In genomic region chr6:165988306-165988756, GRCh38 we compare ENCODE assay signal across 12 cellular contexts.
A peak's percentile ranks its signal among the peaks of the same experiment; 100 is the strongest.
DNase-seq lines count a peak whose midpoint lies in the region; ATAC-seq, FAIRE-seq and TF ChIP-seq lines count a peak whose summit lies in the region.
"Had no signal": no experiment of that assay in that cellular context is flagged by ENCODE, and none has a peak within 500 bp of the region (broad histone marks: within the 10 kb centered on the region; RNA-seq: fewer than 3 reads in every experiment).

No MANE protein-coding gene starts in this region.

- peaks cover 21 to 36% (median 33%) of the 10 kb centered on the region in 3 donors for H3K27me3 ChIP-seq in gastrocnemius medialis

- peak overlapping the region; percentile 68 for H3K4me3 Mint-ChIP-seq in WTC11
- H3K4me3 Mint-ChIP-seq: central memory CD8-positive, alpha-beta T cell had no signal

- no peak overlapping the region for H3K27ac Mint-ChIP-seq in WTC11

- H3K36me3 Mint-ChIP-seq in WTC11 = no peaks in the 10 kb centered on the region

- H3K36me3 ChIP-seq in ES-I3 (ENCODE audit: insufficient read depth, low read length) = no peaks in the 10 kb centered on the region
- no peaks in the 10 kb centered on the region for H3K36me3 ChIP-seq in gastrocnemius medialis

- H3K4me3 ChIP-seq in iPS-18c (ENCODE audit: insufficient read depth, low read depth, low read length) (peak overlapping the region; percentile 55), gastrocnemius medialis (peak overlapping the region; percentile 31 to 56 (median 49))

- in situ Hi-C loops in gastrocnemius medialis (cut with MboI; ENCODE audit: low sequenced_read_pairs in 4 of 4) = no loop called here

- peaks cover 2% of the 10 kb centered on the region; the same call in 1 of the 2 replicates for H3K4me1 ChIP-seq in ES-I3 (ENCODE audit: insufficient read depth, low read length)
- H3K4me1 ChIP-seq in gastrocnemius medialis = peaks cover 0 to 12% of the 10 kb centered on the region in 2 donors

- no peaks in the 10 kb centered on the region for H3K9me3 Mint-ChIP-seq in WTC11
- H3K9me3 Mint-ChIP-seq: central memory CD8-positive, alpha-beta T cell had no signal

- POLR2A ChIA-PET in WTC11 (lab: Charles Lee) = no interaction called here

- no peak overlapping the region for H3K27ac ChIP-seq in gastrocnemius medialis
- H3K27ac ChIP-seq: HL-60 had no signal

- intact Hi-C loops in gastrocnemius medialis (cut with DNase I; ENCODE audit: low total_unique reads) = loop anchor here (2.0 kb wide), 1 partner anchor 16 kb away; no protein-coding TSS in a partner anchor

- H3K27me3 Mint-ChIP-seq in WTC11 (ENCODE audit: low read depth) = peaks cover 98% of the 10 kb centered on the region

- no peak for FAIRE-seq in frontal cortex (lab: Jason Lieb, UNC)
- FAIRE-seq: islet of Langerhans had no signal

- H3K4me1 Mint-ChIP-seq in WTC11 = peaks cover 24% of the 10 kb centered on the region

- H3K9ac ChIP-seq in ES-I3 (ENCODE audit: low read depth, low read length) = peak overlapping the region; percentile 26; the same call in 1 of the 2 replicates

- CTCF ChIA-PET in WTC11 (lab: Charles Lee) = interaction anchor here (2.1 to 2.9 kb wide), 2 partner anchors 109 to 110 kb away, joined by 7 to 11 read pairs; no protein-coding TSS in a partner anchor

- DNase-seq in WTC11 (ENCODE audit: low spot score) (peak; percentile 56), gastrocnemius medialis (no peak), frontal cortex (ENCODE audit: low spot score in 2 of 2) (no peak), NOMO-1 treated with dmso at 0.1 percent for 144 hours (lab: John Stamatoyannopoulos, UW; ENCODE audit: unreplicated experiment) (no peak), NCI-H1092 (lab: John Stamatoyannopoulos, UW) (no peak)
- DNase-seq: NCI-H2171 treated with DMSO at 0.1 percent for 48 hours had no signal

- no peak for TF ChIP-seq CTCF in WTC11 (IDR thresholded peaks at IDR 0.05)
- TF ChIP-seq CTCF in gastrocnemius medialis (IDR thresholded peaks at IDR 0.05 in 4 of 5, conservative IDR thresholded peaks at IDR 0.05 in 1 of 5) = no peak

- no peak for TF ChIP-seq POLR2A in gastrocnemius medialis (IDR thresholded peaks at IDR 0.05)

- H3K9me3 ChIP-seq in ES-I3 (ENCODE audit: control insufficient read depth, insufficient read depth, low read length) = no peaks in the 10 kb centered on the region
- H3K9me3 ChIP-seq in iPS-18c (ENCODE audit: control insufficient read depth, insufficient read depth, low read length) = no peaks in the 10 kb centered on the region
- no peaks in the 10 kb centered on the region for H3K9me3 ChIP-seq in gastrocnemius medialis

- peak; percentile 41 for ATAC-seq in WTC11
- peak in 1 of 2 donors; percentile 16 for ATAC-seq in gastrocnemius medialis
- no peak for ATAC-seq in HG03460 (IDR thresholded peaks at IDR 0.05; ENCODE audit: unreplicated experiment)

TF ChIP-seq in WTC11, 78 proteins besides CTCF, POLR2A, EP300 and RAD21:
- TF ChIP-seq STAT6 (CRISPR knock-in tag; conservative IDR thresholded peaks at IDR 0.05; ENCODE audit: low read depth) (no peak), ZNF219 (CRISPR knock-in tag; IDR thresholded peaks at IDR 0.05; ENCODE audit: borderline replicate concordance) (no peak), ELF4 (CRISPR knock-in tag; IDR thresholded peaks at IDR 0.05; ENCODE audit: low read depth) (no peak), TP53 (CRISPR knock-in tag; IDR thresholded peaks at IDR 0.05) (no peak), SMAD4 (CRISPR knock-in tag; IDR thresholded peaks at IDR 0.05) (no peak), ZNF416 (CRISPR knock-in tag; IDR thresholded peaks at IDR 0.05) (no peak), HMGA2 (CRISPR knock-in tag; IDR thresholded peaks at IDR 0.05) (no peak), FOXJ3 (CRISPR knock-in tag; IDR thresholded peaks at IDR 0.05; ENCODE audit: borderline replicate concordance) (no peak), RELA (CRISPR knock-in tag; IDR thresholded peaks at IDR 0.05; ENCODE audit: borderline replicate concordance) (no peak), ESRRA (CRISPR knock-in tag; IDR thresholded peaks at IDR 0.05; ENCODE audit: borderline replicate concordance) (no peak), PREB (CRISPR knock-in tag; IDR thresholded peaks at IDR 0.05; ENCODE audit: borderline replicate concordance) (no peak), ZMAT4 (CRISPR knock-in tag; IDR thresholded peaks at IDR 0.05) (no peak), ATF2 (CRISPR knock-in tag; IDR thresholded peaks at IDR 0.05; ENCODE audit: borderline replicate concordance, low read depth) (no peak), FOXP4 (CRISPR knock-in tag; IDR thresholded peaks at IDR 0.05) (no peak), ZNF263 (CRISPR knock-in tag; IDR thresholded peaks at IDR 0.05; ENCODE audit: low read depth) (no peak), USF1 (CRISPR knock-in tag; IDR thresholded peaks at IDR 0.05) (no peak)
